In the genomic region with DNA sequence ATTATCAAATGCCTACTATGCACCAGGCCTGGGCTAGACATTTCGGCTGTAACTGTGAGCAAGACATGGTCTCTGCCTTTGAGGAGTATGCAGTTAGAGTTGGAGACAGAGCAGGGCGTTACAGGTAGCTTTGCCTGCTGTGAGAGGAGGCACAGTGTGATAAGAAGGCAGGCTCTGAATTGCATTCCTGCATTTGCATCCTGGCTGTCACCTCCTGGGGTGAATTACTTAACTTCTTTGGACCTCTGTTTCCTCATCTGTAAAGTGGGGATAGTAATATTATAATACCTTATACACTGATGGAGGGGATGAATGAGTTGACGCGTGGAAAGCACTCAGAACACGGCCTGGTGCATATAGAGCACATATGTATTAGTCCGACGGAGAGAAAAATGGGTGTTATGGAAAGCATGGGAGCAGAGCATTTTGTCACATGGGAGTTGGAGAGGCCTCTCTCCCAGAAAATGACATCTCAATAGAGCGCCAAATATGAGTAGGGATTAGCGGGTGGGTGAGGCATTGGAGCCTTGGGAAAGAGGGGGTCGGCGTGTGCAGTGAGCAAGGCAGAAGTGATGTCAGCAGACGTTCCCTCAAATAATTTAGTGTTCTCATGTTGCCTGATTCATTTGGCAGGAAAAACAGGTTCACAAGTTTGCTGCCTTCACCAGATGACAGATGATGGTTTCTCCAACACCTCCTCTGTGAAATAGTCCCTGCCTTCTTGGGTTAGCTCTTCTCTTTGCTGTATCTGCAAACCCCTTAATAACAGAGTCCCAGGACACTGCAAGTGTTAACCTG, we compare ENCODE assay signal across 31 cellular contexts.
A peak's percentile ranks its signal among the peaks of the same experiment; 100 is the strongest.
DNase-seq lines count a peak whose midpoint lies in the region; ATAC-seq and TF ChIP-seq lines count a peak whose summit lies in the region.
"Had no signal": no experiment of that assay in that cellular context is flagged by ENCODE, and none has a peak within 500 bp of the region (broad histone marks: within the 10 kb centered on the region; RNA-seq: fewer than 3 reads in every experiment).

No MANE protein-coding gene starts in this region.

- no peak overlapping the region for H2BK5ac ChIP-seq in IMR-90 (ENCODE audit: low read depth, low read length, poor library complexity, severe bottlenecking)

- no peaks in the 10 kb centered on the region for H3K4me1 Mint-ChIP-seq in neural progenitor cell

- no peak for TF ChIP-seq RAD21 in IMR-90 (IDR thresholded peaks at IDR 0.05; ENCODE audit: low read length)

- H3F3A ChIP-seq in neural progenitor cell (ENCODE audit: low read depth): no peaks in the 10 kb centered on the region

- peak overlapping the region; percentile 65 for H2BK120ac ChIP-seq in IMR-90 (ENCODE audit: low read depth, low read length)

- no TSS peak for BruUV-seq in IMR-90 (replicated peaks; lab: Mats Ljungman, UMichigan)

- peaks cover 18% of the 10 kb centered on the region for H3K9me1 ChIP-seq in IMR-90 (ENCODE audit: insufficient read depth, low read length)

- H2BK15ac ChIP-seq in IMR-90 (ENCODE audit: low read depth, low read length): peak overlapping the region; percentile 70; the same call in 1 of the 3 replicates

- H2BK20ac ChIP-seq in IMR-90 (ENCODE audit: low read depth, low read length): peak overlapping the region; percentile 74

- no peak overlapping the region for H3K27ac ChIP-seq in IMR-90 (ENCODE audit: insufficient read depth, low read length)
- H3K27ac ChIP-seq in neural progenitor cell: no peak overlapping the region
- H3K27ac ChIP-seq: gastroesophageal sphincter, left lung, ovary, suprapubic skin had no signal

- 72% methylated on average over 3 of the region's 12 CpGs; no CpG with 5 or more reads in 1 of the 2 experiments for WGBS in IMR-90 (ENCODE audit: extremely low coverage in 2 of 2, insufficient read length in 1 of 2), 2 experiments

- no peaks in the 10 kb centered on the region for H3K36me3 Mint-ChIP-seq in neural progenitor cell
- H3K36me3 Mint-ChIP-seq: activated naive CD8-positive, alpha-beta T cell had no signal

- H2AFZ ChIP-seq in IMR-90 (replicated peaks; ENCODE audit: low read length, poor library complexity) (peak overlapping the region; percentile 17), neural progenitor cell (replicated peaks) (no peak overlapping the region)

- H3K9ac ChIP-seq in IMR-90 (ENCODE audit: low read depth, low read length) (no peak overlapping the region), neural progenitor cell (no peak overlapping the region)

- no peak overlapping the region for H2AK9ac ChIP-seq in IMR-90 (replicated peaks; ENCODE audit: low read depth, low read length, poor library complexity)

- H3K4me3 ChIP-seq in IMR-90 (ENCODE audit: insufficient read depth, low read depth, low read length) (no peak overlapping the region), astrocyte of the spinal cord (ENCODE audit: low read depth, low read length) (no peak overlapping the region), fibroblast of mammary gland (ENCODE audit: control insufficient read depth, low read depth, low read length) (no peak overlapping the region), neural progenitor cell (no peak overlapping the region)
- H3K4me3 ChIP-seq: esophagus muscularis mucosa, gastroesophageal sphincter, HAP-1, left lung, ovary, smooth muscle cell, suprapubic skin had no signal

- H4K20me1 ChIP-seq in IMR-90 (ENCODE audit: insufficient read depth, low read length) (no peaks in the 10 kb centered on the region), neural progenitor cell (ENCODE audit: low read depth) (no peaks in the 10 kb centered on the region)

- no peaks in the 10 kb centered on the region for H3K27me3 Mint-ChIP-seq in neural progenitor cell (ENCODE audit: insufficient read depth, low read depth)
- H3K27me3 Mint-ChIP-seq: activated naive CD8-positive, alpha-beta T cell had no signal

- H3K9me3 ChIP-seq in IMR-90 (ENCODE audit: control insufficient read depth, insufficient read depth, low read length) (no peaks in the 10 kb centered on the region), neural progenitor cell (ENCODE audit: low read depth) (no peaks in the 10 kb centered on the region)
- H3K9me3 ChIP-seq: esophagus muscularis mucosa, gastroesophageal sphincter, HAP-1, left lung, ovary, suprapubic skin had no signal

- POLR2A ChIA-PET in IMR-90 (lab: Charles Lee; ENCODE audit: unreplicated experiment): no interaction called here

- H3K27me3 ChIP-seq in IMR-90 (ENCODE audit: control insufficient read depth, insufficient read depth, low read length) (no peaks in the 10 kb centered on the region), neural progenitor cell (no peaks in the 10 kb centered on the region)
- H3K27me3 ChIP-seq: esophagus muscularis mucosa, gastroesophageal sphincter, left lung, ovary, suprapubic skin had no signal

- H3K4me3 Mint-ChIP-seq in neural progenitor cell: no peak overlapping the region
- H3K4me3 Mint-ChIP-seq: activated naive CD8-positive, alpha-beta T cell; memory B cell had no signal

- in situ Hi-C loops in IMR-90 (cut with MboI; ENCODE audit: low sequenced_read_pairs) (no loop called here), astrocyte of the spinal cord (cut with HindIII; ENCODE audit: low sequenced_read_pairs) (no loop called here)

- DNase-seq in IMR-90: peak; percentile 53
- peak; percentile 12 for DNase-seq in astrocyte of the spinal cord (ENCODE audit: low read depth, low spot score)
- DNase-seq in fibroblast of mammary gland (ENCODE audit: low read depth): peak; percentile 79
- peak; percentile 13 for DNase-seq in neural progenitor cell (ENCODE audit: low spot score)
- DNase-seq in ureter (ENCODE audit: low spot score): no peak
- DNase-seq in NCI-H524 treated with DMSO at 0.1 percent for 48 hours (lab: John Stamatoyannopoulos, UW): no peak
- DNase-seq: activated CD4-positive, alpha-beta T cell treated with anti-CD3 and anti-CD28 coated beads for 48 hours; activated CD8-positive, alpha-beta memory T cell treated with anti-CD3 and anti-CD28 coated beads for 24 hours; anterior cingulate cortex; Calu3; cortex of kidney; DMS79 treated with DMSO at 0.1 percent for 48 hours; effector memory CD4-positive, alpha-beta T cell; islet precursor cell; left lung; NCI-H1417 treated with DMSO at 0.1 percent for 48 hours; NCI-H2029 treated with DMSO at 0.1 percent for 48 hours; NCI-H345; NCI-H774; ovary; stimulated activated CD4-positive, alpha-beta T cell treated with anti-CD3 and anti-CD28 coated beads, Interleukin-1b, Interleukin-23, amount 100 ng/mL, for 48 hours; stimulated activated naive CD4-positive, alpha-beta T cell treated with Interleukin-2 at 50 U/mL for 16 hours had no signal

- dilution Hi-C loops in IMR-90 (cut with HindIII; ENCODE audit: low sequenced_read_pairs, unreplicated experiment): no loop called here

- H3K4me1 ChIP-seq in IMR-90 (ENCODE audit: control insufficient read depth, insufficient read depth, low read length) (peaks cover 5% of the 10 kb centered on the region; the same call in 1 of the 2 replicates), neural progenitor cell (no peaks in the 10 kb centered on the region)
- H3K4me1 ChIP-seq: HAP-1, left lung, suprapubic skin had no signal

- H3K4me2 ChIP-seq in IMR-90 (ENCODE audit: low read depth, low read length): no peak overlapping the region
- no peak overlapping the region for H3K4me2 ChIP-seq in neural progenitor cell
- H3K4me2 ChIP-seq: smooth muscle cell had no signal

- ATAC-seq in IMR-90 (ENCODE audit: low read depth): no peak
- ATAC-seq in HG03571 (IDR thresholded peaks at IDR 0.05; ENCODE audit: unreplicated experiment): no peak
- no peak for ATAC-seq in GM21423 (IDR thresholded peaks at IDR 0.05; ENCODE audit: unreplicated experiment)
- ATAC-seq: gastroesophageal sphincter, left lung had no signal

- TF ChIP-seq CTCF in IMR-90 (conservative IDR thresholded peaks at IDR 0.05; ENCODE audit: low read depth, low read length): no peak
- no peak for TF ChIP-seq CTCF in astrocyte of the spinal cord (IDR thresholded peaks at IDR 0.05; ENCODE audit: low read depth, low read length)
- TF ChIP-seq CTCF in fibroblast of mammary gland (conservative IDR thresholded peaks at IDR 0.05; ENCODE audit: control insufficient read depth, insufficient read depth, low read depth, low read length): no peak
- TF ChIP-seq CTCF in neural progenitor cell (IDR thresholded peaks at IDR 0.05): no peak

- no peak overlapping the region for H3K56ac ChIP-seq in IMR-90 (ENCODE audit: extremely low read depth, insufficient read depth, low read length)

- no peaks in the 10 kb centered on the region for H3K9me3 Mint-ChIP-seq in neural progenitor cell

- peak overlapping the region; percentile 63 for H4K91ac ChIP-seq in IMR-90 (ENCODE audit: insufficient read depth, low read depth, low read length)

- H3K79me1 ChIP-seq in IMR-90 (ENCODE audit: low read depth in 1 of 2, low read length in 2 of 2): no peaks in the 10 kb centered on the region

- H3K79me2 ChIP-seq in neural progenitor cell (ENCODE audit: low read depth): no peaks in the 10 kb centered on the region

- H3K18ac ChIP-seq in IMR-90 (ENCODE audit: low read depth, low read length): no peak overlapping the region

- H3K23ac ChIP-seq in IMR-90 (ENCODE audit: low read depth, low read length): no peak overlapping the region

- no peaks in the 10 kb centered on the region for H3K36me3 ChIP-seq in IMR-90 (ENCODE audit: control insufficient read depth, insufficient read depth, low read length)
- H3K36me3 ChIP-seq in neural progenitor cell: no peaks in the 10 kb centered on the region
- H3K36me3 ChIP-seq: esophagus muscularis mucosa, gastroesophageal sphincter, HAP-1, left lung, ovary, suprapubic skin had no signal

- H4K8ac ChIP-seq in IMR-90 (ENCODE audit: low read depth in 2 of 2, low read length in 2 of 2): peak overlapping the region in 1 of 2 experiments; percentile 22; a peak in 1 of 4 replicates

- intact Hi-C loops in IMR-90 (cut with micrococcal nuclease): no loop called here

- H2AK5ac ChIP-seq in IMR-90 (ENCODE audit: low read depth, low read length): peak overlapping the region; percentile 88

- H3K14ac ChIP-seq in IMR-90 (replicated peaks; ENCODE audit: low read depth, low read length): peak overlapping the region; percentile 71; the same call in 1 of the 2 replicates

- CTCF ChIA-PET in IMR-90 (lab: Yijun Ruan, JAX): no interaction called here

- H3K27ac Mint-ChIP-seq in neural progenitor cell: no peak overlapping the region
- H3K27ac Mint-ChIP-seq: activated naive CD8-positive, alpha-beta T cell; memory B cell had no signal

- no peak for TF ChIP-seq POLR2A in IMR-90 (IDR thresholded peaks at IDR 0.05; ENCODE audit: low read depth, low read length)

- no peak overlapping the region for H4K5ac ChIP-seq in IMR-90 (ENCODE audit: low read depth, low read length)

- peak overlapping the region; percentile 79; the same call in 1 of the 2 replicates for H3K4ac ChIP-seq in IMR-90 (ENCODE audit: low read depth, low read length)

TF ChIP-seq in IMR-90, 13 proteins besides CTCF, POLR2A, EP300 and RAD21 (continues in another document):
- TF ChIP-seq CHD1 (IDR thresholded peaks at IDR 0.05; ENCODE audit: low read depth, low read length): no peak
- TF ChIP-seq MXI1 (IDR thresholded peaks at IDR 0.05; ENCODE audit: borderline replicate concordance, low read depth, low read length): no peak
- TF ChIP-seq RCOR1 (IDR thresholded peaks at IDR 0.05; ENCODE audit: insufficient replicate concordance, low read length): no peak

Comparison
In these comparisons a context has a peak if more than half of its experiments do, and no peak if none do; other contexts are left out.
1. DNase-seq: peak in IMR-90 (single experiment), astrocyte of the spinal cord (single experiment), fibroblast of mammary gland (single experiment) and neural progenitor cell (single experiment); none in ureter (single experiment) and NCI-H524 treated with DMSO at 0.1 percent for 48 hours (single experiment).